Comparison of ENCODE assay signal across 1 cellular context in genomic region chr17:82013772-82014321, GRCh38.
TF ChIP-seq lines count a peak whose summit lies in the region.

No MANE protein-coding gene starts in this region.

TF ChIP-seq in IMR-90, 13 proteins besides CTCF, POLR2A, EP300 and RAD21:
- TF ChIP-seq MAFK (IDR thresholded peaks at IDR 0.05; ENCODE audit: low read depth, low read length) = no peak
- no peak for TF ChIP-seq ELK1 (IDR thresholded peaks at IDR 0.05; ENCODE audit: borderline replicate concordance, low read depth, low read length)
- no peak for TF ChIP-seq MAZ (IDR thresholded peaks at IDR 0.05; ENCODE audit: borderline replicate concordance, low read depth, low read length)
- TF ChIP-seq RFX5 (IDR thresholded peaks at IDR 0.05; ENCODE audit: low read depth, low read length) = no peak
- no peak for TF ChIP-seq USF2 (IDR thresholded peaks at IDR 0.05; ENCODE audit: low read depth, low read length)
- TF ChIP-seq FOS (IDR thresholded peaks at IDR 0.05; ENCODE audit: low read depth, low read length) = no peak
- TF ChIP-seq BHLHE40 (IDR thresholded peaks at IDR 0.05; ENCODE audit: low read depth, low read length) = no peak
- no peak for TF ChIP-seq SMC3 (IDR thresholded peaks at IDR 0.05; ENCODE audit: low read depth, low read length)
- no peak for TF ChIP-seq MXI1 (IDR thresholded peaks at IDR 0.05; ENCODE audit: borderline replicate concordance, low read depth, low read length)
